2 cellular contexts compared by ENCODE assay signal in the genomic region with DNA sequence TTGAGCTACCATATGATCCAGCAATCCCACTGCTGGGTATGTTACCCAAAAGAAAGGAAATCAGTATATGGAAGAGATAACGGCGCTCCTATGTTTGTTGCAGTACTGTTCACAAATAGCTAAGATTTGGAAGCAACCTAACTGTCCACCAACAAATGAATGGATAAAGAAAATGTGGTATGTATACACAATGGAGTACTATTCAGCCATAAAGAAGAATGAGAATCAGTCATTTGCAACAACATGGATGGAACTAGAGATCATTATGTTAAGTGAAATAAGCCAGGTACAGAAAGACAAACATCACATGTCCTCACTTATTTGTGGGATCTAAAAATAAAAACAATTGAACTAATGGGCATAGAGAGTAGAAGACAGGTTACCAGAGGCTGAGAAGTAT.
A peak's percentile ranks its signal among the peaks of the same experiment; 100 is the strongest.
TF ChIP-seq lines count a peak whose summit lies in the region.

No MANE protein-coding gene starts in this region.

TF ChIP-seq in HEK293, 187 proteins besides CTCF, POLR2A, EP300 and RAD21:
- TF ChIP-seq ZNF146 (tag by site-specific recombination; IDR thresholded peaks at IDR 0.05), result peak; percentile 80
TF ChIP-seq in HEK293: peak in this region for 1; not testable (repeated sequence) for 186.

TF ChIP-seq in K562, 482 proteins besides CTCF, POLR2A, EP300 and RAD21:
- peak; percentile 57 for TF ChIP-seq ZNF146 (CRISPR knock-in tag; IDR thresholded peaks at IDR 0.05; ENCODE audit: unreplicated experiment)
